15 cellular contexts compared by ENCODE assay signal in genomic region chr22:49295465-49295743, GRCh38.
A peak's percentile ranks its signal among the peaks of the same experiment; 100 is the strongest.
DNase-seq lines count a peak whose midpoint lies in the region; ATAC-seq and TF ChIP-seq lines count a peak whose summit lies in the region.
"Had no signal": no experiment of that assay in that cellular context is flagged by ENCODE, and none has a peak within 500 bp of the region (broad histone marks: within the 10 kb centered on the region; RNA-seq: fewer than 3 reads in every experiment).

No MANE protein-coding gene starts in this region.

- no peaks in the 10 kb centered on the region for H3K36me3 ChIP-seq in tibial artery

- H3K4me1 ChIP-seq in tibial artery: no peaks in the 10 kb centered on the region

- H3K4me3 ChIP-seq in coronary artery (no peak overlapping the region), tibial artery (no peak overlapping the region)

- H3K27me3 ChIP-seq in tibial artery: no peaks in the 10 kb centered on the region

- H3K9me3 ChIP-seq in tibial artery: peaks cover 0 to 15% (median 8%) of the 10 kb centered on the region in 3 donors

- H3K27ac ChIP-seq in coronary artery (no peak overlapping the region), tibial artery (no peak overlapping the region)

- DNase-seq in NCI-H510A treated with DMSO at 0.1 percent for 48 hours (lab: John Stamatoyannopoulos, UW): peak; percentile 17
- DNase-seq in NCI-H510A (lab: John Stamatoyannopoulos, UW): no peak
- DNase-seq in NCI-H2107 (lab: John Stamatoyannopoulos, UW): peak; percentile 75
- peak; percentile 40 for DNase-seq in coronary artery (ENCODE audit: low spot score)
- DNase-seq in tibial artery: peak; percentile 8 to 42
- DNase-seq in foreskin melanocyte: no peak
- DNase-seq: C1 segment of cervical spinal cord, DMS53, KBM-7, NCI-H1048, NCI-H187, NCI-H446 treated with DMSO at 0.1 percent for 48 hours, SIG-M5 had no signal

- ATAC-seq in HG03095 (IDR thresholded peaks at IDR 0.05; ENCODE audit: unreplicated experiment) (no peak), HG02588 (IDR thresholded peaks at IDR 0.05; ENCODE audit: unreplicated experiment) (no peak)

- TF ChIP-seq CTCF in coronary artery (IDR thresholded peaks at IDR 0.05): no peak
- no peak for TF ChIP-seq CTCF in tibial artery (IDR thresholded peaks at IDR 0.05)

- intact Hi-C loops in tibial artery (cut with DNase I; ENCODE audit: low total_unique reads): no loop called here

Comparison
In these comparisons a context has a peak if more than half of its experiments do, and no peak if none do; other contexts are left out.
1. DNase-seq: peak in NCI-H510A treated with DMSO at 0.1 percent for 48 hours (single experiment), NCI-H2107 (single experiment), coronary artery (single experiment) and tibial artery (2 of 2); none in NCI-H510A (single experiment) and foreskin melanocyte (single experiment).